In genomic region chr12:108109954-108110353, GRCh38 we compare ENCODE assay signal across 29 cellular contexts. TPM values are rescaled to one million over a fixed set of nuclear protein-coding genes. Genes with fewer than 3 reads are reported as not detected.
DNase-seq lines count a peak whose midpoint lies in the region; ATAC-seq, FAIRE-seq and TF ChIP-seq lines count a peak whose summit lies in the region.
"Had no signal": no experiment of that assay in that cellular context is flagged by ENCODE, and none has a peak within 500 bp of the region (broad histone marks: within the 10 kb centered on the region; RNA-seq: fewer than 3 reads in every experiment).

No MANE protein-coding gene starts in this region.

- TF ChIP-seq POLR2A in gastroesophageal sphincter (IDR thresholded peaks at IDR 0.05), result no peak

- no peaks in the 10 kb centered on the region for H4K20me1 ChIP-seq in neural progenitor cell (ENCODE audit: low read depth)
- H4K20me1 ChIP-seq: BLaER1 treated with 17β-estradiol and CSF1 and Interleukin-3, amounts not matched to agents 10 nM and 100 nM had no signal

- no peaks in the 10 kb centered on the region for H3K79me2 ChIP-seq in neural progenitor cell (ENCODE audit: low read depth)

- no peaks in the 10 kb centered on the region for H3K36me3 Mint-ChIP-seq in endodermal cell (ENCODE audit: low read depth)
- H3K36me3 Mint-ChIP-seq in neural progenitor cell, result no peaks in the 10 kb centered on the region
- H3K36me3 Mint-ChIP-seq in stimulated activated effector memory CD8-positive, alpha-beta T cell treated with anti-CD3 and anti-CD28 coated beads, Interleukin-12 subunit alpha, Interleukin-12 subunit beta, amount 100 ng/mL, for 72 hours, result no peaks in the 10 kb centered on the region
- H3K36me3 Mint-ChIP-seq: CD8-positive, alpha-beta T cell had no signal

- FAIRE-seq in bronchial epithelial cell (lab: Jason Lieb, UNC), result peak; percentile 52
- FAIRE-seq: A204.1, D721Med, GM12878, GM12892, GM18507 had no signal

- H3K4me1 ChIP-seq in endodermal cell (ENCODE audit: control insufficient read depth, insufficient read depth, low read length) (peaks cover 10% of the 10 kb centered on the region), gastroesophageal sphincter (peaks cover 4 to 48% (median 29%) of the 10 kb centered on the region in 3 donors), neural progenitor cell (peaks cover 14% of the 10 kb centered on the region)
- H3K4me1 ChIP-seq: BLaER1 treated with 17β-estradiol and CSF1 and Interleukin-3, amounts not matched to agents 10 nM and 100 nM; Caco-2 had no signal

- H3K27me3 Mint-ChIP-seq in endodermal cell (ENCODE audit: insufficient read depth) (no peaks in the 10 kb centered on the region), neural progenitor cell (ENCODE audit: insufficient read depth, low read depth) (peaks cover 6% of the 10 kb centered on the region)
- H3K27me3 Mint-ChIP-seq: B cell had no signal

- no peak for DNase-seq in bronchial epithelial cell (ENCODE audit: low read depth)
- DNase-seq in endodermal cell, result peak; percentile 24
- no peak for DNase-seq in neural progenitor cell (ENCODE audit: low spot score)
- no peak for DNase-seq in globus pallidus (ENCODE audit: low spot score)
- DNase-seq in stimulated activated effector memory CD8-positive, alpha-beta T cell treated with anti-CD3 and anti-CD28 coated beads, Interleukin-12 subunit alpha, Interleukin-12 subunit beta, amount 100 ng/mL, for 72 hours (ENCODE audit: low spot score in 2 of 2), result no peak
- DNase-seq: 8988T; ACHN; Caco-2; Calu3; CD4-positive, alpha-beta T cell; CD8-positive, alpha-beta T cell; DMS79; DND-41; EL; GDM1 had no signal

- no peaks in the 10 kb centered on the region for H3K27me3 ChIP-seq in bronchial epithelial cell (ENCODE audit: control insufficient read depth, insufficient read depth, low read length)
- no peaks in the 10 kb centered on the region for H3K27me3 ChIP-seq in endodermal cell (ENCODE audit: control insufficient read depth, insufficient read depth, low read length, poor library complexity, severe bottlenecking)
- H3K27me3 ChIP-seq in gastroesophageal sphincter, result no peaks in the 10 kb centered on the region
- no peaks in the 10 kb centered on the region for H3K27me3 ChIP-seq in neural progenitor cell
- H3K27me3 ChIP-seq: BLaER1 treated with 17β-estradiol and CSF1 and Interleukin-3, amounts not matched to agents 10 nM and 100 nM had no signal

- no peaks in the 10 kb centered on the region for H3K36me3 ChIP-seq in bronchial epithelial cell (ENCODE audit: control insufficient read depth, insufficient read depth, low read length)
- no peaks in the 10 kb centered on the region for H3K36me3 ChIP-seq in endodermal cell (ENCODE audit: control insufficient read depth, insufficient read depth, low read length)
- H3K36me3 ChIP-seq in gastroesophageal sphincter, result no peaks in the 10 kb centered on the region
- H3K36me3 ChIP-seq in neural progenitor cell, result no peaks in the 10 kb centered on the region
- H3K36me3 ChIP-seq: BLaER1 treated with 17β-estradiol and CSF1 and Interleukin-3, amounts not matched to agents 10 nM and 100 nM had no signal

- TF ChIP-seq CTCF in bronchial epithelial cell (IDR thresholded peaks at IDR 0.05; ENCODE audit: insufficient read depth, low read length, severe bottlenecking) (no peak), endodermal cell (conservative IDR thresholded peaks at IDR 0.05) (no peak), gastroesophageal sphincter (IDR thresholded peaks at IDR 0.05) (no peak), neural progenitor cell (IDR thresholded peaks at IDR 0.05) (no peak)

- no peak for TF ChIP-seq EP300 in gastroesophageal sphincter (IDR thresholded peaks at IDR 0.05)

- H3K4me2 ChIP-seq in neural progenitor cell, result no peak overlapping the region
- H3K4me2 ChIP-seq: BLaER1 treated with 17β-estradiol and CSF1 and Interleukin-3, amounts not matched to agents 10 nM and 100 nM had no signal

- H3K4me3 ChIP-seq in bronchial epithelial cell (ENCODE audit: low read depth, low read length) (no peak overlapping the region), endodermal cell (ENCODE audit: low read length) (no peak overlapping the region), gastroesophageal sphincter (no peak overlapping the region), neural progenitor cell (no peak overlapping the region)
- H3K4me3 ChIP-seq: BLaER1 treated with 17β-estradiol and CSF1 and Interleukin-3, amounts not matched to agents 10 nM and 100 nM; GM12878 had no signal

- H3K9me3 ChIP-seq in endodermal cell (ENCODE audit: control insufficient read depth, low read length), result no peaks in the 10 kb centered on the region
- H3K9me3 ChIP-seq in gastroesophageal sphincter, result no peaks in the 10 kb centered on the region
- H3K9me3 ChIP-seq in neural progenitor cell (ENCODE audit: low read depth), result no peaks in the 10 kb centered on the region
- H3K9me3 ChIP-seq: BLaER1 treated with 17β-estradiol and CSF1 and Interleukin-3, amounts not matched to agents 10 nM and 100 nM; Caco-2 had no signal

- no peak for ATAC-seq in gastroesophageal sphincter
- ATAC-seq in HG02571 (IDR thresholded peaks at IDR 0.05; ENCODE audit: unreplicated experiment), result no peak
- no peak for ATAC-seq in stimulated activated effector memory CD8-positive, alpha-beta T cell treated with anti-CD3 and anti-CD28 coated beads, Interleukin-12 subunit alpha, Interleukin-12 subunit beta, amount 100 ng/mL, for 72 hours
- no peak for ATAC-seq in HG03469 (IDR thresholded peaks at IDR 0.05; ENCODE audit: unreplicated experiment)
- ATAC-seq: CD8-positive, alpha-beta T cell; GM12878 had no signal

- WGBS in endodermal cell (ENCODE audit: insufficient coverage in 1 of 2, insufficient read length in 1 of 2), 2 experiments, result 97 to 100% methylated on average over 2 to 4 of the region's 4 CpGs
- 54 to 57% methylated on average over 2 to 4 of the region's 4 CpGs for WGBS in gastroesophageal sphincter (ENCODE audit: low coverage in 1 of 2), 2 donors

- H3K4me3 Mint-ChIP-seq in endodermal cell (no peak overlapping the region), neural progenitor cell (no peak overlapping the region)
- no peak overlapping the region for H3K4me3 Mint-ChIP-seq in stimulated activated effector memory CD8-positive, alpha-beta T cell treated with anti-CD3 and anti-CD28 coated beads, Interleukin-12 subunit alpha, Interleukin-12 subunit beta, amount 100 ng/mL, for 72 hours
- H3K4me3 Mint-ChIP-seq: B cell; CD4-positive, alpha-beta T cell; CD8-positive, alpha-beta T cell had no signal

- H3K27ac ChIP-seq in endodermal cell (ENCODE audit: low read depth, low read length), result no peak overlapping the region
- peak overlapping the region in 3 of 4 donors; percentile 34 to 89 (median 86) for H3K27ac ChIP-seq in gastroesophageal sphincter
- H3K27ac ChIP-seq in neural progenitor cell, result no peak overlapping the region
- H3K27ac ChIP-seq: BLaER1 treated with 17β-estradiol and CSF1 and Interleukin-3, amounts not matched to agents 10 nM and 100 nM; C4-2B had no signal

- H3K27ac Mint-ChIP-seq in endodermal cell (no peak overlapping the region), neural progenitor cell (peak overlapping the region; percentile 50)
- no peak overlapping the region for H3K27ac Mint-ChIP-seq in stimulated activated effector memory CD8-positive, alpha-beta T cell treated with anti-CD3 and anti-CD28 coated beads, Interleukin-12 subunit alpha, Interleukin-12 subunit beta, amount 100 ng/mL, for 72 hours
- H3K27ac Mint-ChIP-seq: B cell; CD4-positive, alpha-beta T cell; CD8-positive, alpha-beta T cell had no signal

- no peak overlapping the region for H2AFZ ChIP-seq in neural progenitor cell (replicated peaks)

- H3F3A ChIP-seq in neural progenitor cell (ENCODE audit: low read depth), result peaks cover 11% of the 10 kb centered on the region

- H3K9me3 Mint-ChIP-seq in endodermal cell (no peaks in the 10 kb centered on the region), neural progenitor cell (no peaks in the 10 kb centered on the region)
- peaks cover 2% of the 10 kb centered on the region for H3K9me3 Mint-ChIP-seq in stimulated activated effector memory CD8-positive, alpha-beta T cell treated with anti-CD3 and anti-CD28 coated beads, Interleukin-12 subunit alpha, Interleukin-12 subunit beta, amount 100 ng/mL, for 72 hours
- H3K9me3 Mint-ChIP-seq: CD4-positive, alpha-beta T cell; CD8-positive, alpha-beta T cell had no signal

- H3K9ac ChIP-seq in endodermal cell (ENCODE audit: extremely low read depth, low read length, poor library complexity, severe bottlenecking) (no peak overlapping the region), neural progenitor cell (no peak overlapping the region)
- H3K9ac ChIP-seq: BLaER1 treated with 17β-estradiol and CSF1 and Interleukin-3, amounts not matched to agents 10 nM and 100 nM had no signal

- H3K4me1 Mint-ChIP-seq in endodermal cell (peaks cover 17% of the 10 kb centered on the region), neural progenitor cell (peaks cover 32% of the 10 kb centered on the region)
- H3K4me1 Mint-ChIP-seq in stimulated activated effector memory CD8-positive, alpha-beta T cell treated with anti-CD3 and anti-CD28 coated beads, Interleukin-12 subunit alpha, Interleukin-12 subunit beta, amount 100 ng/mL, for 72 hours, result peaks cover 5% of the 10 kb centered on the region

RNA-seq across cellular contexts. Expression of gene WSCD2, which starts 19.1 kb away (rescaled TPM):
- total RNA-seq in bronchial epithelial cell, result not detected in 2 replicates
- total RNA-seq in endodermal cell, result 1 to 10 TPM in 1 of 2 donors, under 1 TPM in 1; 0.80 to 1.3 TPM
- 4.0 TPM for polyA plus RNA-seq in endodermal cell (2013, experiment 1 of 2)
- 2.6 TPM for polyA plus RNA-seq in endodermal cell (2013, experiment 2 of 2)
- 10 to 100 TPM in 3 of 4 donors, 1 to 10 TPM in 1; 5.0 to 86.1 (median 31.6) TPM for total RNA-seq in gastroesophageal sphincter
- 3.0 and 6.6 TPM in 2 replicates for total RNA-seq in neural progenitor cell (ENCODE audit: low replicate concordance)
- total RNA-seq: A673; Caco-2; Calu3; CD4-positive, alpha-beta T cell; CD8-positive, alpha-beta T cell; GM12878 had no signal
- polyA plus RNA-seq: AG04450, BJ had no signal

Comparison
In these comparisons a context has a peak if more than half of its experiments do, and no peak if none do; other contexts are left out.
1. H3K27ac ChIP-seq: peak in gastroesophageal sphincter (3 of 4); none in endodermal cell (single experiment) and neural progenitor cell (single experiment).